In genomic region chr6:87901613-87902012, GRCh38 we compare ENCODE assay signal across 27 cellular contexts.
"Had no signal": no experiment of that assay in that cellular context is flagged by ENCODE, and none has a peak within 500 bp of the region (broad histone marks: within the 10 kb centered on the region; RNA-seq: fewer than 3 reads in every experiment).

No MANE protein-coding gene starts in this region.

- H3K4me1 ChIP-seq: ascending aorta, body of pancreas had no signal

- H3K4me3 ChIP-seq: ascending aorta, body of pancreas, SJSA1 had no signal

- H3K36me3 ChIP-seq: ascending aorta, SJSA1 had no signal

- H3K4me3 Mint-ChIP-seq: activated CD8-positive, alpha-beta T cell treated with anti-CD3 and anti-CD28 coated beads, Interleukin-2, amount 10 ng/mL, durations not matched to agents 7 days and 5 days; activated naive CD8-positive, alpha-beta T cell treated with anti-CD3 and anti-CD28 coated beads, Interleukin-2, amount 50 U/mL, for 24 hours; activated T-cell treated with anti-CD3 and anti-CD28 coated beads, Interleukin-2, amount 50 U/mL, for 4 hours; WTC11 had no signal

- ATAC-seq: activated CD8-positive, alpha-beta T cell treated with anti-CD3 and anti-CD28 coated beads, Interleukin-2, amount 10 ng/mL, durations not matched to agents 7 days and 5 days; activated naive CD4-positive, alpha-beta T cell treated with anti-CD3 and anti-CD28 coated beads, Interleukin-2, amount 50 U/mL, for 72 hours; activated naive CD8-positive, alpha-beta T cell treated with anti-CD3 and anti-CD28 coated beads, Interleukin-2, amount 50 U/mL, for 24 hours; activated T-cell treated with anti-CD3 and anti-CD28 coated beads, Interleukin-2, amount 50 U/mL, for 4 hours; body of pancreas; PC-3; SK-N-SH treated with all-trans-retinoic acid at 6 μM for 48 hours; WTC11 had no signal

- H3K27ac Mint-ChIP-seq: activated CD8-positive, alpha-beta T cell treated with anti-CD3 and anti-CD28 coated beads, Interleukin-2, amount 10 ng/mL, durations not matched to agents 7 days and 5 days; activated naive CD4-positive, alpha-beta T cell treated with anti-CD3 and anti-CD28 coated beads, Interleukin-2, amount 50 U/mL, for 72 hours; activated naive CD8-positive, alpha-beta T cell treated with anti-CD3 and anti-CD28 coated beads, Interleukin-2, amount 50 U/mL, for 24 hours; WTC11 had no signal

- H3K9me3 ChIP-seq: ascending aorta, body of pancreas, SJSA1 had no signal

- DNase-seq: activated CD4-positive, alpha-beta T cell treated with anti-CD3 and anti-CD28 coated beads for 48 hours; activated CD4-positive, alpha-beta T cell treated with anti-CD3 and anti-CD28 coated beads, Interleukin-2, amount 50 U/mL, for 4 hours; activated CD4-positive, CD25-positive, alpha-beta regulatory T cell treated with anti-CD3 and anti-CD28 coated beads, Interleukin-2, amount 50 U/mL, for 72 hours; activated CD8-positive, alpha-beta T cell treated with anti-CD3 and anti-CD28 coated beads, Interleukin-2, amount 10 ng/mL, durations not matched to agents 7 days and 5 days; activated effector memory CD4-positive, alpha-beta T cell treated with anti-CD3 and anti-CD28 coated beads, Interleukin-2, amount 50 U/mL, for 16 hours; activated naive CD4-positive, alpha-beta T cell treated with Interleukin-2 at 50 U/mL for 16 hours; activated naive CD8-positive, alpha-beta T cell treated with anti-CD3 and anti-CD28 coated beads, Interleukin-2, amount 50 U/mL, for 24 hours; activated T-cell treated with anti-CD3 and anti-CD28 coated beads, Interleukin-2, amount 50 U/mL, for 4 hours; amniotic stem cell; body of pancreas; central memory CD4-positive, alpha-beta T cell; Karpas-422; NCI-H1105 treated with DMSO at 0.1 percent for 48 hours; NCI-H1436 treated with DMSO at 0.1 percent for 48 hours; NCI-H187; NCI-H2081; NCI-H510A treated with DMSO at 0.1 percent for 48 hours; NCI-H69; NK-92 treated with Interleukin-12 subunit alpha and Interleukin-12 subunit beta, amount 100 ng/mL, for 24 hours; PC-3; SHP77; SW 1271 had no signal

- H3K36me3 Mint-ChIP-seq: activated naive CD4-positive, alpha-beta T cell treated with anti-CD3 and anti-CD28 coated beads, Interleukin-2, amount 50 U/mL, for 72 hours; WTC11 had no signal

- H3K27ac ChIP-seq: ascending aorta, body of pancreas, SJSA1 had no signal

- H3K27me3 ChIP-seq: ascending aorta, body of pancreas, SJSA1 had no signal

- H3K9me3 Mint-ChIP-seq: activated naive CD4-positive, alpha-beta T cell treated with anti-CD3 and anti-CD28 coated beads, Interleukin-2, amount 50 U/mL, for 72 hours; activated naive CD8-positive, alpha-beta T cell treated with anti-CD3 and anti-CD28 coated beads, Interleukin-2, amount 50 U/mL, for 24 hours; activated T-cell treated with anti-CD3 and anti-CD28 coated beads, Interleukin-2, amount 50 U/mL, for 4 hours; WTC11 had no signal
